ENCODE assay signal across 16 cellular contexts in genomic region chr10:101052285-101052684, GRCh38. TPM values are rescaled to one million over a fixed set of nuclear protein-coding genes. Genes with fewer than 3 reads are reported as not detected.
DNase-seq lines count a peak whose midpoint lies in the region; ATAC-seq and TF ChIP-seq lines count a peak whose summit lies in the region.
"Had no signal": no experiment of that assay in that cellular context is flagged by ENCODE, and none has a peak within 500 bp of the region (broad histone marks: within the 10 kb centered on the region; RNA-seq: fewer than 3 reads in every experiment).

No MANE protein-coding gene starts in this region.

- no peak for TF ChIP-seq POLR2A in body of pancreas (IDR thresholded peaks at IDR 0.05)

- H3K4me1 ChIP-seq in body of pancreas: peaks cover 21% of the 10 kb centered on the region

- H3K27ac ChIP-seq in 22Rv1 (peak overlapping the region; percentile 13; the same call in 1 of the 2 replicates), body of pancreas (no peak overlapping the region)

- 90 to 94% methylated on average over 2 to 3 of the region's 3 CpGs for WGBS in body of pancreas, 2 donors

- DNase-seq in HCEC 1CT (peak; percentile 73), amniotic epithelial cell (ENCODE audit: low read depth) (peak; percentile 48), iris pigment epithelial cell (ENCODE audit: low read depth) (peak; percentile 74), body of pancreas (no peak), NOMO-1 treated with dmso at 0.1 percent for 144 hours (lab: John Stamatoyannopoulos, UW; ENCODE audit: unreplicated experiment) (no peak)
- DNase-seq in stimulated activated CD4-positive, alpha-beta T cell treated with anti-CD3 and anti-CD28 coated beads, Interleukin-12 subunit alpha, Interleukin-12 subunit beta, amount 100 ng/mL, for 4 hours: no peak
- DNase-seq: activated CD4-positive, alpha-beta memory T cell treated with anti-CD3 and anti-CD28 coated beads for 36 hours; activated naive CD4-positive, alpha-beta T cell treated with anti-CD3 and anti-CD28 coated beads, Interleukin-2, amount 50 U/mL, for 16 hours; H9; left colon; NCI-H526; stimulated activated CD4-positive, alpha-beta T cell treated with anti-CD3 and anti-CD28 coated beads, Interleukin-1b, Interleukin-23, amount 100 ng/mL, for 48 hours; stimulated activated naive B cell treated with anti-CD40 and anti-IgM and Interleukin-4, amounts not matched to agents 10 μg/mL and 1 μg/mL and 100 μg/mL, for 72 hours; T-helper 1 cell had no signal

- no peak for ATAC-seq in HG03571 (IDR thresholded peaks at IDR 0.05; ENCODE audit: unreplicated experiment)
- ATAC-seq in body of pancreas: no peak
- ATAC-seq: left colon; stimulated activated naive B cell treated with anti-CD40 and anti-IgM and Interleukin-4, amounts not matched to agents 10 μg/mL and 1 μg/mL and 100 μg/mL, for 72 hours had no signal

- no peak overlapping the region for H3K4me3 ChIP-seq in body of pancreas

- no peaks in the 10 kb centered on the region for H3K9me3 ChIP-seq in body of pancreas

- peaks cover 0 to 20% of the 10 kb centered on the region in 2 donors for H3K27me3 ChIP-seq in body of pancreas

- intact Hi-C loops in body of pancreas (cut with DNase I): no loop called here

- H3K36me3 ChIP-seq in body of pancreas (replicated peaks in 1 of 2; ENCODE audit: insufficient read depth in 1 of 2, low read depth in 2 of 2): no peaks in the 10 kb centered on the region

- TF ChIP-seq CTCF in 22Rv1 (IDR thresholded peaks at IDR 0.05) (no peak), body of pancreas (IDR thresholded peaks at IDR 0.05) (no peak)

RNA-seq across cellular contexts. Expression of gene KAZALD1, which starts 9.5 kb away (rescaled TPM):
- 1 to 10 TPM; 1.6 to 1.8 TPM for total RNA-seq in body of pancreas

RNA-seq across cellular contexts. Expression of gene SFXN3, which starts 21.3 kb away (rescaled TPM):
- 10 to 100 TPM; 23.4 to 61.7 TPM for total RNA-seq in body of pancreas

RNA-seq across cellular contexts. Expression of gene PDZD7, which starts 21.4 kb away (rescaled TPM):
- under 1 TPM; 0.52 to 0.66 TPM for total RNA-seq in body of pancreas

RNA-seq across cellular contexts. Expression of gene LZTS2, which starts 52.7 kb away (rescaled TPM):
- 10 to 100 TPM; 29.7 to 38.4 TPM for total RNA-seq in body of pancreas

Comparison
In these comparisons a context has a peak if more than half of its experiments do, and no peak if none do; other contexts are left out.
1. DNase-seq: peak in HCEC 1CT (single experiment), amniotic epithelial cell (single experiment) and iris pigment epithelial cell (single experiment); none in body of pancreas (0 of 4), NOMO-1 treated with dmso at 0.1 percent for 144 hours (single experiment) and stimulated activated CD4-positive, alpha-beta T cell treated with anti-CD3 and anti-CD28 coated beads, Interleukin-12 subunit alpha, Interleukin-12 subunit beta, amount 100 ng/mL, for 4 hours (single experiment).